24 cellular contexts compared by ENCODE assay signal in genomic region chr3:48591886-48592518, GRCh38. TPM values are rescaled to one million over a fixed set of nuclear protein-coding genes. Genes with fewer than 3 reads are reported as not detected.
"Had no signal": no experiment of that assay in that cellular context is flagged by ENCODE, and none has a peak within 500 bp of the region (broad histone marks: within the 10 kb centered on the region; RNA-seq: fewer than 3 reads in every experiment).

No MANE protein-coding gene starts in this region.

- ATAC-seq: mucosa of descending colon; naive thymus-derived CD4-positive, alpha-beta T cell; natural killer cell treated with Interleukin-12 subunit alpha and Interleukin-12 subunit beta and Interleukin-15 and Interleukin-18, amount 100 ng/mL, for 72 hours; sciatic nerve; upper lobe of right lung had no signal

- H3K36me3 ChIP-seq: right atrium auricular region, thoracic aorta, upper lobe of right lung had no signal

- H2AFZ ChIP-seq: parathyroid adenoma had no signal

- FAIRE-seq: islet of Langerhans, urothelium cell line had no signal

- H3K4me3 ChIP-seq: left ventricle myocardium inferior, lung, mucosa of descending colon, right atrium auricular region, skin epidermis, suprapubic skin, thoracic aorta, tibial artery, upper lobe of right lung had no signal

- H3K27ac ChIP-seq: left ventricle myocardium inferior, parathyroid adenoma, right atrium auricular region, suprapubic skin, thoracic aorta, tibial artery, upper lobe of right lung had no signal

- H3K9ac ChIP-seq: parathyroid adenoma had no signal

- H3K79me2 ChIP-seq: parathyroid adenoma had no signal

- H3K27me3 ChIP-seq: right atrium auricular region, suprapubic skin had no signal

- DNase-seq: hypothalamus; immature natural killer cell; left ventricle myocardium inferior; midbrain; mucosa of descending colon; naive thymus-derived CD4-positive, alpha-beta T cell; nucleus accumbens; stimulated activated CD4-positive, alpha-beta T cell treated with anti-CD3 and anti-CD28 coated beads, Interleukin-12 subunit alpha, Interleukin-12 subunit beta, amount 100 ng/mL, for 4 hours; stimulated activated CD4-positive, alpha-beta T cell treated with anti-CD3 and anti-CD28 coated beads, Interleukin-15, amount 100 ng/mL, for 24 hours; stimulated activated CD4-positive, alpha-beta T cell treated with anti-CD3 and anti-CD28 coated beads, Interleukin-2, amount 100 ng/mL, for 24 hours; stimulated activated CD4-positive, alpha-beta T cell treated with anti-CD3 and anti-CD28 coated beads, Interleukin-4, amount 100 ng/mL, for 1 hour; stimulated activated naive CD4-positive, alpha-beta T cell; tibial artery; upper lobe of right lung had no signal

- H3K9me3 ChIP-seq: left ventricle myocardium inferior, mucosa of descending colon, right atrium auricular region, suprapubic skin, thoracic aorta, tibial artery, upper lobe of right lung had no signal

RNA-seq across cellular contexts. Expression of gene COL7A1, which starts 3.1 kb away (rescaled TPM):
- polyA plus RNA-seq: immature natural killer cell; naive thymus-derived CD4-positive, alpha-beta T cell had no signal

RNA-seq across cellular contexts. Expression of gene UCN2, which starts 28.4 kb away (rescaled TPM):
- polyA plus RNA-seq: immature natural killer cell; naive thymus-derived CD4-positive, alpha-beta T cell had no signal

RNA-seq across cellular contexts. Expression of gene TMEM89, which starts 29.6 kb away (rescaled TPM):
- polyA plus RNA-seq: immature natural killer cell; naive thymus-derived CD4-positive, alpha-beta T cell had no signal
